24 cellular contexts compared by ENCODE assay signal in the genomic region with DNA sequence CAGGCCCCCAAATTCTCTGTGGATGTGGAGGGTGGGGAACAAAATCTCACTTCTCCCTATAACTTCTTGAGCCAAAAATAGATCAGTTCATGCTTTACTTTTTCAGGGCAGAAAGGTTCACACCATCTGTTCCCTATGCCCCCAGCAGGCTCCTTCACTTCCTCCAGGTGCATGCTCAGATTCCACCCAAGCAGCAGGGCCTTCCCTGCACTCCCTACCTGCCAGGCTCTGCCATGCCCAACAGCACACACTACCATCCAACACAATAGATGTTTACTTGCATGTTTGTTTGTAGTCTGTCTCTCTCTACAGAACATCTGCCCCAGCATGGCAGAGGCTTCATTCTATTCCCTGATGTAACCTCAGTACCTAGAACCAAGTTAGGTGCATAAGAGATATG. TPM values are rescaled to one million over a fixed set of nuclear protein-coding genes. Genes with fewer than 3 reads are reported as not detected.
"Had no signal": no experiment of that assay in that cellular context is flagged by ENCODE, and none has a peak within 500 bp of the region (broad histone marks: within the 10 kb centered on the region; RNA-seq: fewer than 3 reads in every experiment).

No MANE protein-coding gene starts in this region.

- H3K36me3 Mint-ChIP-seq: activated naive CD8-positive, alpha-beta T cell treated with anti-CD3 and anti-CD28 coated beads for 36 hours had no signal

- H3K4me2 ChIP-seq: hepatocyte, neural progenitor cell had no signal

- ATAC-seq: naive thymus-derived CD8-positive, alpha-beta T cell; right lobe of liver; stimulated activated naive B cell treated with anti-CD40 and anti-IgM and Interleukin-4, amounts not matched to agents 10 μg/mL and 1 μg/mL and 100 μg/mL, for 72 hours had no signal

- H3K4me1 ChIP-seq: left ventricle myocardium inferior, neural progenitor cell, right lobe of liver, testis had no signal

- H3K27ac ChIP-seq: hepatocyte, left ventricle myocardium inferior, neural progenitor cell, right lobe of liver, skin epidermis, testis had no signal

- DNase-seq: activated CD4-positive, alpha-beta memory T cell treated with anti-CD3 and anti-CD28 coated beads for 36 hours; activated CD4-positive, alpha-beta T cell treated with anti-CD3 and anti-CD28 coated beads for 4 hours; activated CD4-positive, CD25-positive, alpha-beta regulatory T cell; activated naive CD4-positive, alpha-beta T cell treated with Interleukin-2 at 50 U/mL for 16 hours; activated naive CD8-positive, alpha-beta T cell treated with anti-CD3 and anti-CD28 coated beads for 36 hours; activated T-cell treated with anti-CD3 and anti-CD28 coated beads, Interleukin-2, amount 50 U/mL, for 48 hours; central memory CD4-positive, alpha-beta T cell; dermis blood vessel endothelial cell; effector CD8-positive, alpha-beta T cell; foreskin melanocyte; kidney glomerular epithelial cell; left ventricle myocardium inferior; naive thymus-derived CD8-positive, alpha-beta T cell; right lobe of liver; stimulated activated CD4-positive, alpha-beta T cell treated with anti-CD3 and anti-CD28 coated beads, Interleukin-2, amount 100 ng/mL, for 24 hours; stimulated activated naive B cell treated with anti-CD40 and anti-IgM and Interleukin-4, amounts not matched to agents 10 μg/mL and 1 μg/mL and 100 μg/mL, for 72 hours; T1000; testis had no signal

- H3K9me3 ChIP-seq: right lobe of liver, testis had no signal

- H3K27ac Mint-ChIP-seq: activated CD4-positive, alpha-beta memory T cell treated with anti-CD3 and anti-CD28 coated beads for 36 hours; activated naive CD8-positive, alpha-beta T cell treated with anti-CD3 and anti-CD28 coated beads for 36 hours; mesothelial cell of epicardium; naive thymus-derived CD8-positive, alpha-beta T cell; neural progenitor cell; stimulated activated naive B cell treated with anti-CD40 and anti-IgM and Interleukin-4, amounts not matched to agents 10 μg/mL and 1 μg/mL and 100 μg/mL, for 72 hours; type B pancreatic cell had no signal

- FAIRE-seq: astrocyte had no signal

- H3K4me3 Mint-ChIP-seq: activated CD4-positive, alpha-beta memory T cell treated with anti-CD3 and anti-CD28 coated beads for 36 hours; activated naive CD8-positive, alpha-beta T cell treated with anti-CD3 and anti-CD28 coated beads for 36 hours; mesothelial cell of epicardium; naive thymus-derived CD8-positive, alpha-beta T cell; neural progenitor cell; stimulated activated naive B cell treated with anti-CD40 and anti-IgM and Interleukin-4, amounts not matched to agents 10 μg/mL and 1 μg/mL and 100 μg/mL, for 72 hours; type B pancreatic cell had no signal

- H3K4me1 Mint-ChIP-seq: activated naive CD8-positive, alpha-beta T cell treated with anti-CD3 and anti-CD28 coated beads for 36 hours; mesothelial cell of epicardium; naive thymus-derived CD8-positive, alpha-beta T cell; stimulated activated naive B cell treated with anti-CD40 and anti-IgM and Interleukin-4, amounts not matched to agents 10 μg/mL and 1 μg/mL and 100 μg/mL, for 72 hours had no signal

- H3K4me3 ChIP-seq: hepatocyte, left ventricle myocardium inferior, neural progenitor cell, right lobe of liver, skin epidermis, testis had no signal

- H3K27me3 Mint-ChIP-seq: activated CD4-positive, alpha-beta memory T cell treated with anti-CD3 and anti-CD28 coated beads for 36 hours; activated naive CD8-positive, alpha-beta T cell treated with anti-CD3 and anti-CD28 coated beads for 36 hours; stimulated activated naive B cell treated with anti-CD40 and anti-IgM and Interleukin-4, amounts not matched to agents 10 μg/mL and 1 μg/mL and 100 μg/mL, for 72 hours; type B pancreatic cell had no signal

RNA-seq across cellular contexts. Expression of gene GABRB3, which starts 43.3 kb away (rescaled TPM):
- total RNA-seq: naive thymus-derived CD8-positive, alpha-beta T cell had no signal
- polyA plus RNA-seq: naive thymus-derived CD8-positive, alpha-beta T cell had no signal
